In the genomic region with DNA sequence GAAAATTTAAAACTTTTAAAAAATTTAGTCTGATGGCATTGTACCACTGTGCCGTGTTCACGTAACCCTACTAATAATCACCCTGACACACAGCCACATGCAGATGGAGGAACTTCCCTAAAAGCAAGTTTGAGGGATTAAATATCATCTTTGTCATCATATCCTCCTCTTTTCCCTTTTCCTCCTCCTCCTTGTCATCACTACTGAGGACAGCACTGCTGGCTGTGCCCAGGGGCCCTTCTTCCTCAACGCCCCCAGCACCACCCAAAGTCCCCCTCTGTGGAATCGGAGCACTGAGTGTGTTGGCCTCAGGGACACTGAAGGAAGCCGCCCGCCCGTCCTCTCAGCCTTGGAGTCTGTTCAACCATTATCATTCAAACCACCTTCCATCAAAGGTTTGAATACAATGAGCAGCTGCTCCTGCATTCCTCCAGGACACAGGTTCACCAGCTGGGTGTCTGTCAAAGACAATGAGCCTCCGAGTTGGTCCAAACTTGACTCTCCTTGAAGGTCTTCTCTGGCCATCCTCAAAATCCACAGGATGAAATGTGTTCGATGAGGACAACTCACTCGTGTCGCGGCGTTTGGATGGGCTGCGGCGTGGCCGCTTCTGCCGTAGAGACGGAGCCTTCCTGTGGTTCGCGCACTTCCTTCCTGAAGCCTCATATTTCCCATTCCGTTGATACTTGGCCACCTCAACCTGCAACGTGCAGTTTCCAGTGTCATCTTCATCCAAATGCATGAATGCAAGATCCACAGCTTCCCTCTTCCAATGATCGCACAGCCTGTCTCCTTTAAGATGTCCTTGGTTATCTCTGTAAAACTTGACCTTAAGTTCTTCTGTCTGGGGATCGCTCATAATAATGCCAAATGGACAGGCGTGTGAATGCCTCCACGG, we compare ENCODE assay signal across 8 cellular contexts. TPM values are rescaled to one million over a fixed set of nuclear protein-coding genes. Genes with fewer than 3 reads are reported as not detected.
DNase-seq lines count a peak whose midpoint lies in the region; ATAC-seq and TF ChIP-seq lines count a peak whose summit lies in the region.

No MANE protein-coding gene starts in this region.

- in situ Hi-C loops in GM13977 (cut with MboI; ENCODE audit: low pct_unique_long_range_greater_than_20kb, low sequenced_read_pairs, unreplicated experiment): no loop called here

- no peaks in the 10 kb centered on the region for H3K9me3 ChIP-seq in Karpas-422 (ENCODE audit: low read length)
- peaks cover 0 to 3% (median 0%) of the 10 kb centered on the region in 12 donors for H3K9me3 ChIP-seq in heart left ventricle

- no peaks in the 10 kb centered on the region for H4K20me1 ChIP-seq in Karpas-422 (ENCODE audit: insufficient read depth, low read depth, low read length)

- H2AFZ ChIP-seq in Karpas-422 (ENCODE audit: low read length): peak overlapping the region; percentile 90

- peak overlapping the region; percentile 75 for H3K4me3 ChIP-seq in Karpas-422 (ENCODE audit: low read length)
- peak overlapping the region; percentile 28 to 69 (median 54) for H3K4me3 ChIP-seq in heart left ventricle

- peak overlapping the region; percentile 94 for H3K4me2 ChIP-seq in Karpas-422 (ENCODE audit: low read depth, low read length, poor library complexity, severe bottlenecking)

- no peaks in the 10 kb centered on the region for H3K27me3 ChIP-seq in Karpas-422 (ENCODE audit: low read length)
- H3K27me3 ChIP-seq in heart left ventricle: no peaks in the 10 kb centered on the region

- peak overlapping the region; percentile 87 for H3K9ac ChIP-seq in Karpas-422 (ENCODE audit: low read length)

- ATAC-seq in heart left ventricle (peak in 3 of 4 donors; percentile 7 to 19 (median 14)), GM21619 (IDR thresholded peaks at IDR 0.05; ENCODE audit: unreplicated experiment) (no peak)

- H3K9me2 ChIP-seq in Karpas-422 (replicated peaks; ENCODE audit: insufficient read depth, low read length): no peaks in the 10 kb centered on the region

- intact Hi-C loops in heart left ventricle (cut with DNase I): loop anchor here in 1 of 10 donors (1.0 kb wide), 1 partner anchor 21 kb away; no protein-coding TSS in a partner anchor

- H3K79me2 ChIP-seq in Karpas-422 (ENCODE audit: low read length): peaks cover 16% of the 10 kb centered on the region

- WGBS in heart left ventricle, 4 donors: 18 to 60% (median 43%) methylated on average over 26 of the region's 26 CpGs

- peaks cover 7% of the 10 kb centered on the region for H3K36me3 ChIP-seq in Karpas-422 (ENCODE audit: insufficient read depth, low read length)
- H3K36me3 ChIP-seq in heart left ventricle: peaks cover 0 to 32% (median 24%) of the 10 kb centered on the region in 9 donors

- peaks cover 50% of the 10 kb centered on the region for H3K4me1 ChIP-seq in Karpas-422 (ENCODE audit: low read length)
- peaks cover 0 to 63% (median 20%) of the 10 kb centered on the region in 12 donors for H3K4me1 ChIP-seq in heart left ventricle

- peak overlapping the region; percentile 89 for H3K27ac ChIP-seq in Karpas-422 (ENCODE audit: low read length)
- peak overlapping the region; percentile 78 to 97 (median 91) for H3K27ac ChIP-seq in heart left ventricle

- TF ChIP-seq POLR2A in heart left ventricle (IDR thresholded peaks at IDR 0.05): no peak

- DNase-seq in GDM1 (lab: John Stamatoyannopoulos, UW) (peak; percentile 57), Karpas-422 (peak; percentile 59), activated T-cell treated with anti-CD3 and anti-CD28 coated beads for 24 hours (ENCODE audit: low read depth) (peak; percentile 29), heart left ventricle (peak in 2 of 5 donors; percentile 44), NAMALWA (ENCODE audit: low spot score) (no peak), GM13977 (ENCODE audit: low spot score) (no peak)
- peak; percentile 38 to 60 for DNase-seq in stimulated activated CD4-positive, alpha-beta T cell treated with anti-CD3 and anti-CD28 coated beads, Interleukin-2, amount 100 ng/mL, for 24 hours

- no peak for TF ChIP-seq CTCF in heart left ventricle (IDR thresholded peaks at IDR 0.05)
- TF ChIP-seq CTCF in GM13977 (IDR thresholded peaks at IDR 0.05; ENCODE audit: extremely low read depth, insufficient read depth, missing control alignments): no peak

RNA-seq across cellular contexts. Expression of gene NQO2, which starts 23.3 kb away (rescaled TPM):
- 5.5 and 9.1 TPM in 2 replicates for total RNA-seq in Karpas-422 (2014; rRNA removed; shearing (Covaris generic); ENCODE audit: low replicate concordance)
- total RNA-seq in heart left ventricle: 10 to 100 TPM; 37.0 to 76.0 (median 62.8) TPM
- polyA plus RNA-seq in heart left ventricle: 10 to 100 TPM; 40.8 to 85.4 TPM

RNA-seq across cellular contexts. Expression of gene RIPK1, which starts 45.3 kb away (rescaled TPM):
- total RNA-seq in Karpas-422 (2014; rRNA removed; shearing (Covaris generic); ENCODE audit: low replicate concordance): 9.6 and 12.3 TPM in 2 replicates
- 10 to 100 TPM in 3 of 9 donors, 1 to 10 TPM in 6; 5.3 to 16.3 (median 7.1) TPM for total RNA-seq in heart left ventricle
- polyA plus RNA-seq in heart left ventricle: 1 to 10 TPM; 5.5 to 8.0 TPM

RNA-seq across cellular contexts. Expression of gene SERPINB6, which starts 51.6 kb away (rescaled TPM):
- not detected in 2 replicates for total RNA-seq in Karpas-422 (2014; rRNA removed; shearing (Covaris generic); ENCODE audit: low replicate concordance)
- 100 to 1,000 TPM; 168 to 246 (median 188) TPM for total RNA-seq in heart left ventricle
- 100 to 1,000 TPM; 146 to 157 TPM for polyA plus RNA-seq in heart left ventricle

Comparison
In these comparisons a context has a peak if more than half of its experiments do, and no peak if none do; other contexts are left out.
1. DNase-seq: peak in GDM1 (single experiment), Karpas-422 (single experiment), activated T-cell treated with anti-CD3 and anti-CD28 coated beads for 24 hours (single experiment) and stimulated activated CD4-positive, alpha-beta T cell treated with anti-CD3 and anti-CD28 coated beads, Interleukin-2, amount 100 ng/mL, for 24 hours (2 of 2); none in NAMALWA (single experiment) and GM13977 (single experiment).
2. RNA of gene SERPINB6, which starts 51.6 kb away (total RNA-seq): 168 to 246 TPM in heart left ventricle; not detected in Karpas-422; every median in the first group is over 100 times any median in the second.